Comparison of ENCODE assay signal across 22 cellular contexts in genomic region chr22:19270873-19271272, GRCh38.
"Had no signal": no experiment of that assay in that cellular context is flagged by ENCODE, and none has a peak within 500 bp of the region (broad histone marks: within the 10 kb centered on the region; RNA-seq: fewer than 3 reads in every experiment).

No MANE protein-coding gene starts in this region.

- H3K27me3 Mint-ChIP-seq: central memory CD8-positive, alpha-beta T cell had no signal

- H3K27ac ChIP-seq: brain microvascular endothelial cell, foreskin keratinocyte, right atrium auricular region, skin epidermis, suprapubic skin had no signal

- DNase-seq: activated CD4-positive, alpha-beta T cell treated with anti-CD3 and anti-CD28 coated beads for 4 hours; activated CD8-positive, alpha-beta T cell treated with anti-CD3 and anti-CD28 coated beads for 36 hours; activated gamma-delta T cell treated with Interleukin-2 at 50 U/mL for 16 hours; activated naive CD8-positive, alpha-beta T cell treated with anti-CD3 and anti-CD28 coated beads for 36 hours; brain microvascular endothelial cell; cortex of kidney; effector CD4-positive, alpha-beta T cell; foreskin keratinocyte; mesendoderm; natural killer cell; posterior cingulate gyrus; stimulated activated CD4-positive, alpha-beta T cell treated with anti-CD3 and anti-CD28 coated beads, Interleukin-4, amount 100 ng/mL, for 4 hours; stimulated activated CD8-positive, alpha-beta memory T cell treated with anti-CD3 and anti-CD28 coated beads, Interleukin-4, amount 100 ng/mL, for 48 hours; stimulated activated naive CD8-positive, alpha-beta T cell treated with anti-CD3 and anti-CD28 coated beads, Interleukin-15, Interleukin-2, amounts not matched to agents 100 U/mL and 50 U/mL, for 24 hours; trophoblast cell had no signal

- H3K4me1 Mint-ChIP-seq: activated naive CD8-positive, alpha-beta T cell treated with anti-CD3 and anti-CD28 coated beads for 36 hours; central memory CD8-positive, alpha-beta T cell; natural killer cell; WTC11 had no signal

- H3K4me1 ChIP-seq: foreskin keratinocyte, suprapubic skin had no signal

- H3K27ac Mint-ChIP-seq: activated CD8-positive, alpha-beta T cell treated with anti-CD3 and anti-CD28 coated beads for 36 hours; activated naive CD8-positive, alpha-beta T cell treated with anti-CD3 and anti-CD28 coated beads for 36 hours; natural killer cell; T-helper 1 cell treated with Interleukin-12 subunit alpha and Interleukin-12 subunit beta and Interleukin-4 antibody, amounts not matched to agents 30 μg/mL and 1 μg/mL, for 36 hours had no signal

- H3K4me3 ChIP-seq: right atrium auricular region, skin epidermis, suprapubic skin had no signal

- H3K36me3 Mint-ChIP-seq: activated naive CD8-positive, alpha-beta T cell treated with anti-CD3 and anti-CD28 coated beads for 36 hours had no signal

- H3K4me3 Mint-ChIP-seq: activated CD8-positive, alpha-beta T cell treated with anti-CD3 and anti-CD28 coated beads for 36 hours; activated naive CD8-positive, alpha-beta T cell treated with anti-CD3 and anti-CD28 coated beads for 36 hours; central memory CD8-positive, alpha-beta T cell; natural killer cell; T-helper 1 cell treated with Interleukin-12 subunit alpha and Interleukin-12 subunit beta and Interleukin-4 antibody, amounts not matched to agents 30 μg/mL and 1 μg/mL, for 36 hours; WTC11 had no signal

- FAIRE-seq: endothelial cell of umbilical vein had no signal

- ATAC-seq: activated CD8-positive, alpha-beta T cell treated with anti-CD3 and anti-CD28 coated beads for 36 hours; foreskin keratinocyte; natural killer cell; stimulated activated naive CD8-positive, alpha-beta T cell treated with anti-CD3 and anti-CD28 coated beads, Interleukin-15, Interleukin-2, amounts not matched to agents 100 U/mL and 50 U/mL, for 24 hours; WTC11 had no signal

- H3K27me3 ChIP-seq: brain microvascular endothelial cell, foreskin keratinocyte, right atrium auricular region, suprapubic skin had no signal

- H3K36me3 ChIP-seq: suprapubic skin had no signal
